In the genomic region with DNA sequence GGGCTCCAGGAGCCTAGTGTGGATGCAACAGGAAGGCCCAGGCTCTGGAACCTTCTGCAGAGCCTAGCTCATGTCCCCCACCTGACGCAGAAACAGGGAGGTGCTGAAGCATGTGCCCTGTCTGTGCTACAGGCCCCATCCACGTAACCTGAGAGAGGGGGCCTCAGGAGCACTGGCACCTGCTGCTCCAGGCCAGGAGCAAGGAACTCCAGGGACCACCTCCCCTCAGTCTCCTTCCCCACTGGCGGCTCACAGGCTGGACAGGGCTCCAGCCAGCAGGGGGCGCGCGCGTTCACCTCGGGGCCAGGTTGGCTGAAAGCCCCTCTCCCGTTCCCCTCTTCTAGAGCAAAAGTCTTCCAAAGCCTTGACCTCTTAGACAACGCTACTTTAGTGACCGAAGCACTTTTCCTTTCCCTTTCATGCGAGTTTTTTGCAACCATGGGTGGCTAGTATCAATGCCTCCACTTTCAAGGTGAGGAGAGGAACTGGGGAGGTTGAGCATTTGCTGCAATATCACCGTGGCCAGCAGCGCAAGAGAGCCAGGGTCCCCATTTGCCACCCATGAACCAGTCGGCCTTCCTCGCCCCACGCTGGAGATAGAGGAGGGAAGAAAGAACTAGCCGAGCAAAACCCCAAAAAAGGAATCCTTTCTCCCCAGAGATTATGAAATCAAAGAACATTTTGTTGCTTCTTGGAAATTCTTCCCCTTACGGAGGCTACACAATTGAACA, we compare ENCODE assay signal across 8 cellular contexts. TPM values are rescaled to one million over a fixed set of nuclear protein-coding genes. Genes with fewer than 3 reads are reported as not detected.
DNase-seq lines count a peak whose midpoint lies in the region; ATAC-seq and TF ChIP-seq lines count a peak whose summit lies in the region.

No MANE protein-coding gene starts in this region.

- H3K4me3 Mint-ChIP-seq in activated T-cell treated with anti-CD3 and anti-CD28 coated beads, Interleukin-2, amount 50 U/mL, for 24 hours = peak overlapping the region; percentile 79
- H3K4me3 Mint-ChIP-seq in naive thymus-derived CD4-positive, alpha-beta T cell = peak overlapping the region; percentile 69 to 96 (median 81)

- no peak for TF ChIP-seq POLR2A in esophagus muscularis mucosa (IDR thresholded peaks at IDR 0.05; ENCODE audit: low read depth)

- peak overlapping the region; percentile 73; the same call in 1 of the 2 replicates for H3K9ac ChIP-seq in BLaER1

- 9% methylated on average over 17 of the region's 19 CpGs for WGBS in esophagus muscularis mucosa

- peak overlapping the region; percentile 72 for H3K4me2 ChIP-seq in BLaER1

- peak; percentile 36 for ATAC-seq in GM21576 (IDR thresholded peaks at IDR 0.05; ENCODE audit: unreplicated experiment)
- peak; percentile 71 for ATAC-seq in naive thymus-derived CD4-positive, alpha-beta T cell
- ATAC-seq in GM21423 (IDR thresholded peaks at IDR 0.05; ENCODE audit: unreplicated experiment) = no peak

- TF ChIP-seq CTCF in esophagus muscularis mucosa (IDR thresholded peaks at IDR 0.05) = peak; percentile 78 to 96 (median 90)

- no peaks in the 10 kb centered on the region for H3K36me3 Mint-ChIP-seq in activated T-cell treated with anti-CD3 and anti-CD28 coated beads, Interleukin-2, amount 50 U/mL, for 24 hours (ENCODE audit: low read depth)
- H3K36me3 Mint-ChIP-seq in naive thymus-derived CD4-positive, alpha-beta T cell = peaks cover 0 to 14% (median 0%) of the 10 kb centered on the region in 5 donors

- H3K36me3 ChIP-seq in BLaER1 (no peaks in the 10 kb centered on the region), esophagus muscularis mucosa (no peaks in the 10 kb centered on the region)
- H3K36me3 ChIP-seq in naive thymus-derived CD4-positive, alpha-beta T cell (ENCODE audit: control insufficient read depth in 2 of 3, insufficient read depth in 3 of 3, low read length in 3 of 3) = no peaks in the 10 kb centered on the region

- CTCF ChIA-PET in naive thymus-derived CD4-positive, alpha-beta T cell (lab: Charles Lee) = interaction anchor here (1.2 to 1.9 kb wide), 2 partner anchors 9 to 310 kb away, joined by 3 to 5 read pairs; no protein-coding TSS in a partner anchor

- intact Hi-C loops in esophagus muscularis mucosa (cut with DNase I) = loop anchor here (5.0 kb wide), 2 partner anchors 39 to 71 kb away; no protein-coding TSS in a partner anchor
- intact Hi-C loops in naive thymus-derived CD4-positive, alpha-beta T cell (cut with micrococcal nuclease) = loop anchor here (1.0 to 5.0 kb wide), 6 partner anchors 15 to 304 kb away; a partner anchor contains a TSS

- no peaks in the 10 kb centered on the region; the same call in none of the 2 replicates for H4K20me1 ChIP-seq in BLaER1

- DNase-seq in NOMO-1 treated with DMSO at 0.1 percent for 48 hours (lab: John Stamatoyannopoulos, UW; ENCODE audit: unreplicated experiment) = peak; percentile 79
- DNase-seq in activated T-cell treated with anti-CD3 and anti-CD28 coated beads, Interleukin-2, amount 50 U/mL, for 24 hours = peak; percentile 83
- no peak for DNase-seq in esophagus muscularis mucosa (ENCODE audit: extremely low spot score)
- peak; percentile 34 to 89 (median 64) for DNase-seq in naive thymus-derived CD4-positive, alpha-beta T cell
- peak; percentile 8 to 67 (median 54) for DNase-seq in stimulated activated naive CD4-positive, alpha-beta T cell (lab: John Stamatoyannopoulos, UW)

- peaks cover 43% of the 10 kb centered on the region for H3K27me3 ChIP-seq in BLaER1
- H3K27me3 ChIP-seq in esophagus muscularis mucosa = peaks cover 0 to 16% (median 3%) of the 10 kb centered on the region in 4 donors
- no peaks in the 10 kb centered on the region for H3K27me3 ChIP-seq in naive thymus-derived CD4-positive, alpha-beta T cell (ENCODE audit: control insufficient read depth in 2 of 2, insufficient read depth in 2 of 2, low read length in 2 of 2)

- POLR2A ChIA-PET in naive thymus-derived CD4-positive, alpha-beta T cell (lab: Charles Lee) = no interaction called here

- H3K9me3 ChIP-seq in BLaER1 (peaks cover 8% of the 10 kb centered on the region; the same call in 1 of the 2 replicates), esophagus muscularis mucosa (no peaks in the 10 kb centered on the region)
- H3K9me3 ChIP-seq in naive thymus-derived CD4-positive, alpha-beta T cell (ENCODE audit: control insufficient read depth in 2 of 3, low read length in 3 of 3) = no peaks in the 10 kb centered on the region

- H3K4me1 Mint-ChIP-seq in activated T-cell treated with anti-CD3 and anti-CD28 coated beads, Interleukin-2, amount 50 U/mL, for 24 hours (ENCODE audit: low read depth) = peaks cover 10% of the 10 kb centered on the region
- peaks cover 0 to 25% (median 7%) of the 10 kb centered on the region in 7 donors for H3K4me1 Mint-ChIP-seq in naive thymus-derived CD4-positive, alpha-beta T cell

- H3K27ac ChIP-seq in BLaER1 = peak overlapping the region; percentile 70
- peak overlapping the region; percentile 31 to 64 (median 56) for H3K27ac ChIP-seq in esophagus muscularis mucosa (replicated peaks in 1 of 4)
- no peak overlapping the region for H3K27ac ChIP-seq in naive thymus-derived CD4-positive, alpha-beta T cell (ENCODE audit: low read depth, low read length)

- peaks cover 63% of the 10 kb centered on the region for H3K4me1 ChIP-seq in BLaER1
- peaks cover 29 to 41% (median 36%) of the 10 kb centered on the region in 4 donors for H3K4me1 ChIP-seq in esophagus muscularis mucosa
- H3K4me1 ChIP-seq in naive thymus-derived CD4-positive, alpha-beta T cell (ENCODE audit: control insufficient read depth in 2 of 2, insufficient read depth in 2 of 2, low read length in 2 of 2) = peaks cover 5% of the 10 kb centered on the region in 2 donors

- H3K9me3 Mint-ChIP-seq in activated T-cell treated with anti-CD3 and anti-CD28 coated beads, Interleukin-2, amount 50 U/mL, for 24 hours = no peaks in the 10 kb centered on the region
- H3K9me3 Mint-ChIP-seq in naive thymus-derived CD4-positive, alpha-beta T cell = no peaks in the 10 kb centered on the region

- no peak overlapping the region for H3K27ac Mint-ChIP-seq in activated T-cell treated with anti-CD3 and anti-CD28 coated beads, Interleukin-2, amount 50 U/mL, for 24 hours
- H3K27ac Mint-ChIP-seq in naive thymus-derived CD4-positive, alpha-beta T cell = peak overlapping the region in 1 of 9 donors; percentile 93

- H3K4me3 ChIP-seq in BLaER1 = peak overlapping the region; percentile 67
- H3K4me3 ChIP-seq in esophagus muscularis mucosa = peak overlapping the region; percentile 69 to 87 (median 80)
- peak overlapping the region; percentile 11 for H3K4me3 ChIP-seq in naive thymus-derived CD4-positive, alpha-beta T cell (ENCODE audit: low read length)

- H3K27me3 Mint-ChIP-seq in activated T-cell treated with anti-CD3 and anti-CD28 coated beads, Interleukin-2, amount 50 U/mL, for 24 hours = peaks cover 41% of the 10 kb centered on the region
- H3K27me3 Mint-ChIP-seq in naive thymus-derived CD4-positive, alpha-beta T cell = peaks cover 11 to 31% (median 17%) of the 10 kb centered on the region in 5 donors

- no peak for TF ChIP-seq EP300 in esophagus muscularis mucosa (IDR thresholded peaks at IDR 0.05)

RNA-seq across cellular contexts. Expression of a gene that starts 52.4 kb away (rescaled TPM):
- total RNA-seq in esophagus muscularis mucosa = 1 to 10 TPM; 2.5 to 8.4 (median 3.8) TPM
- 10 to 100 TPM in 2 of 5 experiments, 1 to 10 TPM in 3; 4.0 to 14.1 (median 5.9) TPM for total RNA-seq in naive thymus-derived CD4-positive, alpha-beta T cell
- 1 to 10 TPM; 1.4 to 2.0 TPM for polyA plus RNA-seq in naive thymus-derived CD4-positive, alpha-beta T cell

RNA-seq across cellular contexts. Expression of a gene that starts 53.2 kb away (rescaled TPM):
- 10 to 100 TPM; 31.1 to 54.4 (median 38.4) TPM for total RNA-seq in esophagus muscularis mucosa
- 10 to 100 TPM; 18.6 to 27.6 (median 19.8) TPM for total RNA-seq in naive thymus-derived CD4-positive, alpha-beta T cell
- 10 to 100 TPM; 12.1 to 17.4 TPM for polyA plus RNA-seq in naive thymus-derived CD4-positive, alpha-beta T cell

Comparison
In these comparisons a context has a peak if more than half of its experiments do, and no peak if none do; other contexts are left out.
1. H3K4me3 ChIP-seq: peak in every context shown above with its lines; median percentile 80 in esophagus muscularis mucosa; 67 in BLaER1; 11 in naive thymus-derived CD4-positive, alpha-beta T cell.